ENCODE assay signal across 15 cellular contexts in genomic region chr14:67857778-67858350, GRCh38. TPM values are rescaled to one million over a fixed set of nuclear protein-coding genes. Genes with fewer than 3 reads are reported as not detected.
DNase-seq lines count a peak whose midpoint lies in the region; ATAC-seq and TF ChIP-seq lines count a peak whose summit lies in the region.
"Had no signal": no experiment of that assay in that cellular context is flagged by ENCODE, and none has a peak within 500 bp of the region (broad histone marks: within the 10 kb centered on the region; RNA-seq: fewer than 3 reads in every experiment).

No MANE protein-coding gene starts in this region.

- H3K36me3 ChIP-seq in endodermal cell (ENCODE audit: control insufficient read depth, insufficient read depth, low read length) (no peaks in the 10 kb centered on the region), sigmoid colon (no peaks in the 10 kb centered on the region), thyroid gland (no peaks in the 10 kb centered on the region)
- H3K36me3 ChIP-seq: HAP-1 had no signal

- H3K4me3 Mint-ChIP-seq in endodermal cell, result no peak overlapping the region
- no peak overlapping the region for H3K4me3 Mint-ChIP-seq in stimulated activated naive CD8-positive, alpha-beta T cell treated with anti-CD3 and anti-CD28 coated beads, Interleukin-15, amount 100 ng/mL, for 72 hours

- TF ChIP-seq EP300 in sigmoid colon (IDR thresholded peaks at IDR 0.05), result no peak

- 94% methylated on average over 20 of the region's 20 CpGs for WGBS in right cardiac atrium
- 93 to 94% methylated on average over 7 to 20 of the region's 20 CpGs for WGBS in endodermal cell (ENCODE audit: insufficient coverage in 1 of 2, insufficient read length in 1 of 2), 2 experiments
- 91 to 96% methylated on average over 20 of the region's 20 CpGs for WGBS in sigmoid colon, 2 donors
- 95 to 97% methylated on average over 12 to 17 of the region's 20 CpGs for WGBS in thyroid gland, 2 donors

- DNase-seq in right cardiac atrium, result peak in 2 of 3 donors; percentile 28 to 45
- DNase-seq in left cardiac atrium, result no peak
- no peak for DNase-seq in endodermal cell
- DNase-seq in sigmoid colon, result peak; percentile 60
- DNase-seq in thyroid gland, result no peak
- DNase-seq in SW 1271 (lab: John Stamatoyannopoulos, UW), result no peak
- no peak for DNase-seq in stimulated activated naive CD8-positive, alpha-beta T cell treated with anti-CD3 and anti-CD28 coated beads, Interleukin-15, amount 100 ng/mL, for 72 hours
- DNase-seq: KBM-7, NCI-H2081 treated with DMSO at 0.1 percent for 48 hours, NCI-H510A treated with DMSO at 0.1 percent for 48 hours, NCI-H82, PC-3 had no signal

- no peak for ATAC-seq in right cardiac atrium
- no peak for ATAC-seq in left cardiac atrium
- ATAC-seq in stimulated activated naive CD8-positive, alpha-beta T cell treated with anti-CD3 and anti-CD28 coated beads, Interleukin-15, amount 100 ng/mL, for 72 hours, result no peak
- ATAC-seq: PC-3 had no signal

- H3K27ac Mint-ChIP-seq in endodermal cell, result no peak overlapping the region
- no peak overlapping the region for H3K27ac Mint-ChIP-seq in stimulated activated naive CD8-positive, alpha-beta T cell treated with anti-CD3 and anti-CD28 coated beads, Interleukin-15, amount 100 ng/mL, for 72 hours

- no peak for TF ChIP-seq POLR2A in sigmoid colon (IDR thresholded peaks at IDR 0.05)
- TF ChIP-seq POLR2A in thyroid gland (IDR thresholded peaks at IDR 0.05), result no peak

- H3K27me3 Mint-ChIP-seq in endodermal cell (ENCODE audit: insufficient read depth), result no peaks in the 10 kb centered on the region
- no peaks in the 10 kb centered on the region for H3K27me3 Mint-ChIP-seq in stimulated activated naive CD8-positive, alpha-beta T cell treated with anti-CD3 and anti-CD28 coated beads, Interleukin-15, amount 100 ng/mL, for 72 hours

- intact Hi-C loops in right cardiac atrium (cut with DNase I), result no loop called here
- intact Hi-C loops in left cardiac atrium (cut with DNase I), result no loop called here
- intact Hi-C loops in sigmoid colon (cut with DNase I), result no loop called here
- intact Hi-C loops in thyroid gland (cut with DNase I), result no loop called here

- no peaks in the 10 kb centered on the region for H3K4me1 Mint-ChIP-seq in endodermal cell
- H3K4me1 Mint-ChIP-seq in stimulated activated naive CD8-positive, alpha-beta T cell treated with anti-CD3 and anti-CD28 coated beads, Interleukin-15, amount 100 ng/mL, for 72 hours, result peaks cover 8% of the 10 kb centered on the region

- TF ChIP-seq CTCF in VCaP (conservative IDR thresholded peaks at IDR 0.05), result no peak
- peak; percentile 38 for TF ChIP-seq CTCF in endodermal cell (conservative IDR thresholded peaks at IDR 0.05)
- TF ChIP-seq CTCF in sigmoid colon (IDR thresholded peaks at IDR 0.05), result no peak
- no peak for TF ChIP-seq CTCF in thyroid gland (IDR thresholded peaks at IDR 0.05)

- H3K9ac ChIP-seq in endodermal cell (ENCODE audit: extremely low read depth, low read length, poor library complexity, severe bottlenecking), result no peak overlapping the region
- H3K9ac ChIP-seq: BLaER1 treated with 17β-estradiol and CSF1 and Interleukin-3, amounts not matched to agents 10 nM and 100 nM had no signal

- H3K36me3 Mint-ChIP-seq in endodermal cell (ENCODE audit: low read depth), result no peaks in the 10 kb centered on the region

- H3K27ac ChIP-seq in right cardiac atrium (ENCODE audit: low read length) (no peak overlapping the region), VCaP (peak overlapping the region; percentile 97), endodermal cell (ENCODE audit: low read depth, low read length) (no peak overlapping the region), sigmoid colon (no peak overlapping the region), thyroid gland (no peak overlapping the region)
- H3K27ac ChIP-seq: BLaER1 treated with 17β-estradiol and CSF1 and Interleukin-3, amounts not matched to agents 10 nM and 100 nM had no signal

- no peak overlapping the region for H3K4me3 ChIP-seq in right cardiac atrium (ENCODE audit: low read length)
- no peak overlapping the region for H3K4me3 ChIP-seq in endodermal cell (ENCODE audit: low read length)
- H3K4me3 ChIP-seq in sigmoid colon, result no peak overlapping the region
- H3K4me3 ChIP-seq in thyroid gland (replicated peaks in 1 of 3), result no peak overlapping the region
- H3K4me3 ChIP-seq: BLaER1 treated with 17β-estradiol and CSF1 and Interleukin-3, amounts not matched to agents 10 nM and 100 nM; HAP-1 had no signal

- H3K9me3 ChIP-seq in right cardiac atrium (ENCODE audit: control insufficient read depth, low read length) (no peaks in the 10 kb centered on the region), endodermal cell (ENCODE audit: control insufficient read depth, low read length) (no peaks in the 10 kb centered on the region), sigmoid colon (no peaks in the 10 kb centered on the region), thyroid gland (no peaks in the 10 kb centered on the region)
- H3K9me3 ChIP-seq: BLaER1 treated with 17β-estradiol and CSF1 and Interleukin-3, amounts not matched to agents 10 nM and 100 nM; HAP-1 had no signal

- H3K4me1 ChIP-seq in right cardiac atrium (ENCODE audit: control insufficient read depth, insufficient read depth, low read length), result no peaks in the 10 kb centered on the region
- no peaks in the 10 kb centered on the region for H3K4me1 ChIP-seq in endodermal cell (ENCODE audit: control insufficient read depth, insufficient read depth, low read length)
- H3K4me1 ChIP-seq in sigmoid colon, result no peaks in the 10 kb centered on the region
- peaks cover 0 to 4% of the 10 kb centered on the region in 2 donors for H3K4me1 ChIP-seq in thyroid gland
- H3K4me1 ChIP-seq: HAP-1 had no signal

- H3K9me3 Mint-ChIP-seq in endodermal cell, result no peaks in the 10 kb centered on the region
- no peaks in the 10 kb centered on the region for H3K9me3 Mint-ChIP-seq in stimulated activated naive CD8-positive, alpha-beta T cell treated with anti-CD3 and anti-CD28 coated beads, Interleukin-15, amount 100 ng/mL, for 72 hours

- H3K27me3 ChIP-seq in right cardiac atrium (ENCODE audit: control insufficient read depth, insufficient read depth) (no peaks in the 10 kb centered on the region), endodermal cell (ENCODE audit: control insufficient read depth, insufficient read depth, low read length, poor library complexity, severe bottlenecking) (no peaks in the 10 kb centered on the region), sigmoid colon (no peaks in the 10 kb centered on the region), thyroid gland (no peaks in the 10 kb centered on the region)
- H3K27me3 ChIP-seq: BLaER1 treated with 17β-estradiol and CSF1 and Interleukin-3, amounts not matched to agents 10 nM and 100 nM had no signal

RNA-seq across cellular contexts. Expression of gene RAD51B, which starts 38.3 kb away (rescaled TPM):
- 1 to 10 TPM; 3.3 to 5.3 (median 4.1) TPM for total RNA-seq in right cardiac atrium
- polyA plus RNA-seq in right cardiac atrium, result 0.88 TPM
- 1 to 10 TPM; 4.4 to 6.6 TPM for total RNA-seq in left cardiac atrium
- 10 to 100 TPM; 22.8 to 33.8 TPM for total RNA-seq in endodermal cell
- 13.4 TPM for polyA plus RNA-seq in endodermal cell (2013, experiment 1 of 2)
- polyA plus RNA-seq in endodermal cell (2013, experiment 2 of 2), result 14.8 TPM
- total RNA-seq in sigmoid colon, result 10 to 100 TPM in 2 of 4 donors, 1 to 10 TPM in 2; 7.1 to 24.4 (median 16.8) TPM
- 1 to 10 TPM; 2.4 to 6.9 (median 4.3) TPM for polyA plus RNA-seq in sigmoid colon
- total RNA-seq in thyroid gland, result 10 to 100 TPM; 14.0 to 16.4 (median 14.8) TPM

RNA-seq across cellular contexts. Expression of gene ZFYVE26, which starts 41.5 kb away (rescaled TPM):
- total RNA-seq in right cardiac atrium (10 to 100 TPM; 13.3 to 17.0 (median 14.6) TPM), left cardiac atrium (10 to 100 TPM; 10.5 to 15.6 TPM), endodermal cell (10 to 100 TPM; 27.4 to 29.4 TPM), sigmoid colon (10 to 100 TPM; 16.6 to 48.7 (median 22.1) TPM), thyroid gland (10 to 100 TPM; 21.5 to 49.7 (median 37.1) TPM)
- polyA plus RNA-seq in right cardiac atrium (5.2 TPM), sigmoid colon (10 to 100 TPM in 1 of 3 donors, 1 to 10 TPM in 2; 1.8 to 10.5 (median 4.2) TPM)
- 10.4 TPM for polyA plus RNA-seq in endodermal cell (2013, experiment 1 of 2)
- 9.9 TPM for polyA plus RNA-seq in endodermal cell (2013, experiment 2 of 2)

Comparison
In these comparisons a context has a peak if more than half of its experiments do, and no peak if none do; other contexts are left out.
1. DNase-seq: peak in right cardiac atrium (2 of 3) and sigmoid colon (single experiment); none in left cardiac atrium (single experiment), endodermal cell (single experiment), thyroid gland (0 of 2), SW 1271 (0 of 2) and stimulated activated naive CD8-positive, alpha-beta T cell treated with anti-CD3 and anti-CD28 coated beads, Interleukin-15, amount 100 ng/mL, for 72 hours (0 of 2).